9 cellular contexts compared by ENCODE assay signal in the genomic region with DNA sequence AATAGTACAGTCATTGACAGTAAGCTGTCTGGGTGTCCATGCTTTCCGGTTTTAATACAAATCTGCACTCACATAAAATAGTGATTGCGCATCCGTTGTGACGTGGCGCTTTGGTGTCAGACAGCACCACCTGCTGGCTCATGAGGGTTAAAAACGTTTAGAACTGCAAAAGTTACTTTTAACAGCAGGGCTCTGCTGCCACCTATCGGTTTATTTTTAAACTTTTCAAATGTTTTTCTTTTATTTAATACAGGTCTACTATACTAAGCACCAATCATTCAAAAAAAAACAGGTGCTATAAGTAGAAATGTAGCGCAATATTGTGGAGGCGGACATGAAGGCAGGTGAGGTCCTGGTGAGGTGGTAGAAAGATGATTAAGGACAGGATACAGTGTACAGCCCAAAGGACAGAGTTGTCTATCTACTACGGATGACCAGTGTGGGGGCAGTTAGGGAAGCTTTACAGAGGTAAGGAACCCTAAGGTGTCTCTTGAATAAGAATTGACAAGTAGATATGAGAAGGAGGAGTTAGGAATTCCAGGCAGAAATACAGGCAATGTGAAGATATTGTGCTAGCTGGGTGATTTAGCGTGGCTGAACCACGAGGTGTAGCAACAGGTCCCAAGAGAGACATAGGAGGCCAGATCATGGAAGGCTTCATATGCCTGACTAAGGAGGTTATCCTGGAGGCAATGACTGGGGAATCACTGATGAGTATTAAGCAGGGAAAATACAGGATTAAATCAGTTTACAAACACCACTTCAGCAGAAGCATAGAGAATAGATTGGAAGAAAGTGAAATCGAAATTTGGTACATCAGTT.
DNase-seq lines count a peak whose midpoint lies in the region; ATAC-seq and TF ChIP-seq lines count a peak whose summit lies in the region.
"Had no signal": no experiment of that assay in that cellular context is flagged by ENCODE, and none has a peak within 500 bp of the region (broad histone marks: within the 10 kb centered on the region; RNA-seq: fewer than 3 reads in every experiment).

No MANE protein-coding gene starts in this region.

- H3K36me3 ChIP-seq in OCI-LY7 (ENCODE audit: insufficient read depth, low read length) = no peaks in the 10 kb centered on the region

- CTCF ChIA-PET in OCI-LY7 (lab: Charles Lee; ENCODE audit: unreplicated experiment) = interaction anchor here (1.2 kb wide), 1 partner anchor 259 kb away, joined by 4 read pairs; no protein-coding TSS in a partner anchor

- ATAC-seq in GM21381 (IDR thresholded peaks at IDR 0.05; ENCODE audit: unreplicated experiment) (peak; percentile 89), esophagus mucosa (peak; percentile 92), natural killer cell (peak; percentile 94 to 99 (median 99))
- ATAC-seq in stimulated activated memory B cell treated with anti-CD40 and anti-IgM and Interleukin-4, amounts not matched to agents 10 μg/mL and 1 μg/mL and 100 μg/mL, for 72 hours = peak; percentile 80

- H2AFZ ChIP-seq in OCI-LY7 (ENCODE audit: low read length) = peak overlapping the region; percentile 69

- no peaks in the 10 kb centered on the region for H3K9me2 ChIP-seq in OCI-LY7 (ENCODE audit: insufficient read depth, low read length)

- H3K9me3 ChIP-seq in OCI-LY7 (ENCODE audit: low read length) = no peaks in the 10 kb centered on the region

- in situ Hi-C loops in KBM-7 (cut with MboI; ENCODE audit: low pct_unique_long_range_greater_than_20kb, low sequenced_read_pairs) = loop anchor here (10.0 to 25.0 kb wide), 2 partner anchors 250 to 722 kb away; no protein-coding TSS in a partner anchor

- no peaks in the 10 kb centered on the region for H3K79me2 ChIP-seq in OCI-LY7 (ENCODE audit: insufficient read depth, low read depth, low read length)

- H3K4me2 ChIP-seq in OCI-LY7 (ENCODE audit: low read length) = peak overlapping the region; percentile 14; the same call in 1 of the 2 replicates

- POLR2A ChIA-PET in OCI-LY7 (lab: Charles Lee) = interaction anchor here (0.6 to 1.2 kb wide), 4 partner anchors 10 to 751 kb away, joined by 3 read pairs; no protein-coding TSS in a partner anchor

- H3K4me3 ChIP-seq in OCI-LY7 (ENCODE audit: low read depth, low read length, poor library complexity, severe bottlenecking) = no peak overlapping the region

- intact Hi-C loops in OCI-LY7 (cut with micrococcal nuclease; ENCODE audit: unreplicated experiment) = loop anchor here (1.0 to 2.0 kb wide), 2 partner anchors 259 to 716 kb away; no protein-coding TSS in a partner anchor
- intact Hi-C loops in natural killer cell (cut with micrococcal nuclease) = loop anchor here (1.0 to 10.0 kb wide), 3 partner anchors 262 to 1334 kb away; no protein-coding TSS in a partner anchor

- H3K4me1 ChIP-seq in OCI-LY7 (ENCODE audit: insufficient read depth, low read length, poor library complexity, severe bottlenecking) = no peaks in the 10 kb centered on the region

- no peak overlapping the region for H3K27ac ChIP-seq in OCI-LY7 (ENCODE audit: low read depth, low read length, poor library complexity, severe bottlenecking)

- TF ChIP-seq CTCF in OCI-LY7 (conservative IDR thresholded peaks at IDR 0.05; ENCODE audit: low read length) (peak; percentile 100), natural killer cell (IDR thresholded peaks at IDR 0.05) (peak; percentile 100)

- peaks cover 3 to 34% of the 10 kb centered on the region in 2 donors for H3K27me3 Mint-ChIP-seq in natural killer cell (ENCODE audit: low read depth in 2 of 2)
- H3K27me3 Mint-ChIP-seq in stimulated activated memory B cell treated with anti-CD40 and anti-IgM and Interleukin-4, amounts not matched to agents 10 μg/mL and 1 μg/mL and 100 μg/mL, for 72 hours = peaks cover 11% of the 10 kb centered on the region

- no peaks in the 10 kb centered on the region for H3K9me3 Mint-ChIP-seq in natural killer cell
- no peaks in the 10 kb centered on the region for H3K9me3 Mint-ChIP-seq in stimulated activated memory B cell treated with anti-CD40 and anti-IgM and Interleukin-4, amounts not matched to agents 10 μg/mL and 1 μg/mL and 100 μg/mL, for 72 hours

- no peaks in the 10 kb centered on the region for H3K36me3 Mint-ChIP-seq in natural killer cell
- no peaks in the 10 kb centered on the region for H3K36me3 Mint-ChIP-seq in stimulated activated memory B cell treated with anti-CD40 and anti-IgM and Interleukin-4, amounts not matched to agents 10 μg/mL and 1 μg/mL and 100 μg/mL, for 72 hours
- H3K36me3 Mint-ChIP-seq: activated naive CD8-positive, alpha-beta T cell had no signal

- no TSS peak for BruUV-seq in OCI-LY7 (replicated peaks; lab: Mats Ljungman, UMichigan)

- H4K20me1 ChIP-seq in OCI-LY7 (ENCODE audit: insufficient read depth, low read length) = no peaks in the 10 kb centered on the region

- peak; percentile 58 for DNase-seq in COR-L47 (lab: John Stamatoyannopoulos, UW)
- DNase-seq in KBM-7 = peak; percentile 79
- DNase-seq in OCI-LY7 (ENCODE audit: low spot score) = peak; percentile 92
- DNase-seq in activated T-cell treated with anti-CD3 and anti-CD28 coated beads for 24 hours (ENCODE audit: low read depth) = peak; percentile 75
- peak; percentile 72 for DNase-seq in natural killer cell

- peaks cover 6 to 10% of the 10 kb centered on the region in 2 donors for H3K4me1 Mint-ChIP-seq in natural killer cell
- peaks cover 7% of the 10 kb centered on the region for H3K4me1 Mint-ChIP-seq in stimulated activated memory B cell treated with anti-CD40 and anti-IgM and Interleukin-4, amounts not matched to agents 10 μg/mL and 1 μg/mL and 100 μg/mL, for 72 hours

- no peak overlapping the region for H3K27ac Mint-ChIP-seq in natural killer cell
- H3K27ac Mint-ChIP-seq in stimulated activated memory B cell treated with anti-CD40 and anti-IgM and Interleukin-4, amounts not matched to agents 10 μg/mL and 1 μg/mL and 100 μg/mL, for 72 hours = no peak overlapping the region
- H3K27ac Mint-ChIP-seq: activated naive CD8-positive, alpha-beta T cell had no signal

- H3K4me3 Mint-ChIP-seq in natural killer cell = no peak overlapping the region
- H3K4me3 Mint-ChIP-seq in stimulated activated memory B cell treated with anti-CD40 and anti-IgM and Interleukin-4, amounts not matched to agents 10 μg/mL and 1 μg/mL and 100 μg/mL, for 72 hours = peak overlapping the region; percentile 16
- H3K4me3 Mint-ChIP-seq: activated naive CD8-positive, alpha-beta T cell had no signal
